Comparison of ENCODE assay signal across 9 cellular contexts in genomic region chr17:142102-142661, GRCh38. TPM values are rescaled to one million over a fixed set of nuclear protein-coding genes. Genes with fewer than 3 reads are reported as not detected.
DNase-seq lines count a peak whose midpoint lies in the region; ATAC-seq and TF ChIP-seq lines count a peak whose summit lies in the region.
"Had no signal": no experiment of that assay in that cellular context is flagged by ENCODE, and none has a peak within 500 bp of the region (broad histone marks: within the 10 kb centered on the region; RNA-seq: fewer than 3 reads in every experiment).

No MANE protein-coding gene starts in this region.

- 90 to 93% methylated on average over 23 of the region's 23 CpGs for WGBS in thyroid gland, 2 donors

- CTCF ChIA-PET in activated CD8-positive, alpha-beta T cell treated with anti-CD3 and anti-CD28 coated beads, Interleukin-2, amount 10 ng/mL, durations not matched to agents 7 days and 5 days (lab: Charles Lee), result no interaction called here
- CTCF ChIA-PET in Calu3 (lab: Charles Lee), result no interaction called here

- H3K4me3 ChIP-seq in thyroid gland (replicated peaks in 1 of 3), result no peak overlapping the region

- BruUV-seq in Calu3 (replicated peaks; lab: Mats Ljungman, UMichigan), result no TSS peak

- H3K36me3 Mint-ChIP-seq in activated CD8-positive, alpha-beta T cell treated with anti-CD3 and anti-CD28 coated beads, Interleukin-2, amount 10 ng/mL, durations not matched to agents 7 days and 5 days (ENCODE audit: low read depth), result no peaks in the 10 kb centered on the region
- no peaks in the 10 kb centered on the region for H3K36me3 Mint-ChIP-seq in Calu3 (ENCODE audit: insufficient read depth, unreplicated experiment)

- no peak for ATAC-seq in activated CD8-positive, alpha-beta T cell treated with anti-CD3 and anti-CD28 coated beads, Interleukin-2, amount 10 ng/mL, durations not matched to agents 7 days and 5 days
- ATAC-seq in HG03354 (IDR thresholded peaks at IDR 0.05; ENCODE audit: poor library complexity, severe bottlenecking, unreplicated experiment), result no peak

- no peak for TF ChIP-seq POLR2A in thyroid gland (IDR thresholded peaks at IDR 0.05)

- intact Hi-C loops in thyroid gland (cut with DNase I) (no loop called here), Calu3 (cut with micrococcal nuclease; ENCODE audit: unreplicated experiment) (loop anchor here (5.0 kb wide), 1 partner anchor 245 kb away; no protein-coding TSS in a partner anchor)

- no peaks in the 10 kb centered on the region for H3K4me1 Mint-ChIP-seq in activated CD8-positive, alpha-beta T cell treated with anti-CD3 and anti-CD28 coated beads, Interleukin-2, amount 10 ng/mL, durations not matched to agents 7 days and 5 days (ENCODE audit: low read depth)
- no peaks in the 10 kb centered on the region for H3K4me1 Mint-ChIP-seq in Calu3 (ENCODE audit: low read depth, unreplicated experiment)

- no peak overlapping the region for H3K4me3 Mint-ChIP-seq in activated CD8-positive, alpha-beta T cell treated with anti-CD3 and anti-CD28 coated beads, Interleukin-2, amount 10 ng/mL, durations not matched to agents 7 days and 5 days
- no peak overlapping the region for H3K4me3 Mint-ChIP-seq in Calu3 (ENCODE audit: low read depth, unreplicated experiment)

- no peaks in the 10 kb centered on the region for H3K9me3 ChIP-seq in thyroid gland

- no peak overlapping the region for H3K27ac Mint-ChIP-seq in activated CD8-positive, alpha-beta T cell treated with anti-CD3 and anti-CD28 coated beads, Interleukin-2, amount 10 ng/mL, durations not matched to agents 7 days and 5 days
- H3K27ac Mint-ChIP-seq in Calu3 (ENCODE audit: unreplicated experiment), result no peak overlapping the region

- no peak overlapping the region for H3K27ac ChIP-seq in thyroid gland
- H3K27ac ChIP-seq: parathyroid adenoma had no signal

- TF ChIP-seq CTCF in thyroid gland (IDR thresholded peaks at IDR 0.05), result no peak
- TF ChIP-seq CTCF in Calu3 (IDR thresholded peaks at IDR 0.05; ENCODE audit: unreplicated experiment), result no peak

- DNase-seq in stimulated activated CD4-positive, alpha-beta T cell treated with anti-CD3 and anti-CD28 coated beads, Interleukin-15, amount 100 ng/mL, for 24 hours, result peak; percentile 63
- no peak for DNase-seq in stimulated activated CD4-positive, alpha-beta T cell treated with anti-CD3 and anti-CD28 coated beads, Interleukin-2, amount 100 ng/mL, for 48 hours
- peak; percentile 30 for DNase-seq in activated CD8-positive, alpha-beta T cell treated with anti-CD3 and anti-CD28 coated beads, Interleukin-2, amount 10 ng/mL, durations not matched to agents 7 days and 5 days
- DNase-seq in kidney tubule cell (ENCODE audit: low spot score) (peak; percentile 30), thyroid gland (no peak), NOMO-1 (lab: John Stamatoyannopoulos, UW; ENCODE audit: unreplicated experiment in 2 of 2) (no peak), Calu3 (no peak)

- H3K27me3 Mint-ChIP-seq in activated CD8-positive, alpha-beta T cell treated with anti-CD3 and anti-CD28 coated beads, Interleukin-2, amount 10 ng/mL, durations not matched to agents 7 days and 5 days (ENCODE audit: low read depth), result peaks cover 2% of the 10 kb centered on the region
- peaks cover 13% of the 10 kb centered on the region for H3K27me3 Mint-ChIP-seq in Calu3 (ENCODE audit: unreplicated experiment)

- H3K27me3 ChIP-seq in thyroid gland, result no peaks in the 10 kb centered on the region

- POLR2A ChIA-PET in activated CD8-positive, alpha-beta T cell treated with anti-CD3 and anti-CD28 coated beads, Interleukin-2, amount 10 ng/mL, durations not matched to agents 7 days and 5 days (lab: Charles Lee), result no interaction called here

- no peaks in the 10 kb centered on the region for H3K36me3 ChIP-seq in thyroid gland

- peaks cover 0 to 4% of the 10 kb centered on the region in 2 donors for H3K4me1 ChIP-seq in thyroid gland
- H3K4me1 ChIP-seq: parathyroid adenoma had no signal

- no peaks in the 10 kb centered on the region for H3K9me3 Mint-ChIP-seq in activated CD8-positive, alpha-beta T cell treated with anti-CD3 and anti-CD28 coated beads, Interleukin-2, amount 10 ng/mL, durations not matched to agents 7 days and 5 days (ENCODE audit: insufficient read depth)
- H3K9me3 Mint-ChIP-seq in Calu3 (ENCODE audit: low read depth, unreplicated experiment), result no peaks in the 10 kb centered on the region

RNA-seq across cellular contexts. Expression of gene SCGB1C2, which starts 4.8 kb away (rescaled TPM):
- total RNA-seq in activated CD8-positive, alpha-beta T cell treated with anti-CD3 and anti-CD28 coated beads, Interleukin-2, amount 10 ng/mL, durations not matched to agents 7 days and 5 days, result not detected
- total RNA-seq in thyroid gland (not detected), Calu3 (2022) (not detected in 2 replicates)

RNA-seq across cellular contexts. Expression of gene DOC2B, which starts 39.3 kb away (rescaled TPM):
- not detected for total RNA-seq in activated CD8-positive, alpha-beta T cell treated with anti-CD3 and anti-CD28 coated beads, Interleukin-2, amount 10 ng/mL, durations not matched to agents 7 days and 5 days
- total RNA-seq in thyroid gland (1 to 10 TPM; 3.6 to 8.5 (median 6.7) TPM), Calu3 (2022) (0.24 TPM in 1 of 2 replicates, not detected in the other)

Comparison
In these comparisons a context has a peak if more than half of its experiments do, and no peak if none do; other contexts are left out.
1. DNase-seq: peak in stimulated activated CD4-positive, alpha-beta T cell treated with anti-CD3 and anti-CD28 coated beads, Interleukin-15, amount 100 ng/mL, for 24 hours (single experiment), activated CD8-positive, alpha-beta T cell treated with anti-CD3 and anti-CD28 coated beads, Interleukin-2, amount 10 ng/mL, durations not matched to agents 7 days and 5 days (single experiment) and kidney tubule cell (single experiment); none in stimulated activated CD4-positive, alpha-beta T cell treated with anti-CD3 and anti-CD28 coated beads, Interleukin-2, amount 100 ng/mL, for 48 hours (0 of 2), thyroid gland (0 of 2), NOMO-1 (0 of 2) and Calu3 (single experiment).